In the genomic region with DNA sequence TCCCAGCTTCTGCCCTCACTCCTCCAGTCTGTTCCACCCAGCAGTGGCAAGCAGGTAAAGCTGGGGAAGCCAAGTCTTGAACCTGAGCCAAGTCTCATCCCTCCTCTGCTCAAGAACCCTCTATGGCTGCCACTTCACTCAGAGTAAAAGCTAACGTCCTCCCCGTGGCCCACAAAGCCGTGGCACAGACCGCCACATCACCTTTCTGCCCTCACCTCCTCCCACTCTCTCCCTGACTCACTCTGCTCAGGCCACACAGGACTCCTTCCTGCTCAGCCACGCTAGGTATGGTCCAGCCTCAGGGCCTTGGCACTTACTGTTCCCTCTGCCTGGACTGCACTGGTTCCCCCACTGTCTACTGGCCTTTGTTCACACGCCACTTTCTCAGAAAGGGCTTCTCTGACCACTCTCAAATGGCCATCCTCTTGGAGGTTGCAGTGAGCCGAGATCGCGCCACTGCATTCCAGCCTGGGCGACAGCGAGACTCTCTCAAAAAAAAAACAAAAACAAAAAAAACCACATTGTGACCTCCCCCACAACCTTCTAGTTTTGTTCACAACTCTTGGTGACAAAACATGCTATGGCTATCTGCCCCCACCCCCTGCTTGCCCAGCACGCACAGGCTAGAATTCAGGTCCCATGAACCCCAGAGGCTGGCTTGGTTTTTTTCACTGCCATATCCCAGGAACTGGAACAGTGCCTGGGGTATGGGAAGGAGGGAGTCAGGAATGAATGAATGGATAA, we compare ENCODE assay signal across 8 cellular contexts. TPM values are rescaled to one million over a fixed set of nuclear protein-coding genes. Genes with fewer than 3 reads are reported as not detected.
A peak's percentile ranks its signal among the peaks of the same experiment; 100 is the strongest.
DNase-seq lines count a peak whose midpoint lies in the region; ATAC-seq and TF ChIP-seq lines count a peak whose summit lies in the region.

No MANE protein-coding gene starts in this region.

- no peak overlapping the region for H2BK5ac ChIP-seq in trophoblast cell (ENCODE audit: low read depth, low read length, poor library complexity)

- no peak overlapping the region for H3K18ac ChIP-seq in trophoblast cell (ENCODE audit: low read length)

- ATAC-seq in HG03175 (IDR thresholded peaks at IDR 0.05; ENCODE audit: unreplicated experiment): no peak

- peak overlapping the region; percentile 6; the same call in 1 of the 2 replicates for H3K4me2 ChIP-seq in OCI-LY1 (ENCODE audit: low read length)
- no peak overlapping the region for H3K4me2 ChIP-seq in trophoblast cell (ENCODE audit: low read length)

- no peaks in the 10 kb centered on the region for H3F3A ChIP-seq in OCI-LY1 (ENCODE audit: insufficient read depth, low read length)

- H3K27me3 ChIP-seq in OCI-LY1 (ENCODE audit: insufficient read depth, low read length): no peaks in the 10 kb centered on the region
- no peaks in the 10 kb centered on the region for H3K27me3 ChIP-seq in trophoblast cell (ENCODE audit: insufficient read depth, low read length)

- WGBS in trophoblast cell (ENCODE audit: extremely low coverage, insufficient coverage, insufficient read length): no CpG with 5 or more reads among the region's 12 CpGs

- no peak overlapping the region for H3K14ac ChIP-seq in trophoblast cell (ENCODE audit: low read length)

- no peaks in the 10 kb centered on the region for H4K20me1 ChIP-seq in OCI-LY1 (ENCODE audit: insufficient read depth, low read length)

- H2AK5ac ChIP-seq in trophoblast cell (ENCODE audit: low read length): no peak overlapping the region

- no peaks in the 10 kb centered on the region for H3K36me3 ChIP-seq in OCI-LY1 (ENCODE audit: insufficient read depth, low read length)
- H3K36me3 ChIP-seq in trophoblast cell (ENCODE audit: control insufficient read depth in 1 of 2, insufficient read depth in 2 of 2, low read length in 2 of 2): peaks cover 0 to 4% of the 10 kb centered on the region in 2 experiments

- no peak overlapping the region for H4K8ac ChIP-seq in trophoblast cell (ENCODE audit: low read depth, low read length)

- H3K27ac ChIP-seq in OCI-LY1 (ENCODE audit: low read depth, low read length, poor library complexity, severe bottlenecking) (no peak overlapping the region), cingulate gyrus (ENCODE audit: low read depth, low read length) (peak overlapping the region; percentile 63), trophoblast cell (ENCODE audit: low read depth, low read length) (no peak overlapping the region)

- H3K9me3 ChIP-seq in OCI-LY1 (ENCODE audit: low read length) (no peaks in the 10 kb centered on the region), trophoblast cell (ENCODE audit: insufficient read depth, low read depth, low read length) (peaks cover 3% of the 10 kb centered on the region)

- H4K12ac ChIP-seq in trophoblast cell (ENCODE audit: low read depth, low read length): no peak overlapping the region

- H3K4me3 ChIP-seq in OCI-LY1 (ENCODE audit: low read depth, low read length, poor library complexity, severe bottlenecking): no peak overlapping the region
- no peak overlapping the region for H3K4me3 ChIP-seq in trophoblast cell (ENCODE audit: low read depth, low read length)

- no peak overlapping the region for H3K23ac ChIP-seq in trophoblast cell (ENCODE audit: low read length)

- no peaks in the 10 kb centered on the region for H3K79me2 ChIP-seq in OCI-LY1 (ENCODE audit: insufficient read depth, low read length)
- peaks cover 4% of the 10 kb centered on the region for H3K79me2 ChIP-seq in trophoblast cell (ENCODE audit: control insufficient read depth, insufficient read depth, low read length, poor library complexity)

- no peaks in the 10 kb centered on the region for H3K9me2 ChIP-seq in OCI-LY1 (ENCODE audit: low read depth, low read length)

- H2BK12ac ChIP-seq in trophoblast cell (ENCODE audit: low read length): no peak overlapping the region

- no peak overlapping the region for H3K4ac ChIP-seq in trophoblast cell (ENCODE audit: low read depth, low read length)

- no peak overlapping the region for H2BK120ac ChIP-seq in trophoblast cell (ENCODE audit: insufficient read depth, low read length, poor library complexity)

- H2AFZ ChIP-seq in OCI-LY1 (ENCODE audit: low read length) (no peak overlapping the region), trophoblast cell (ENCODE audit: insufficient read depth, low read length, poor library complexity) (no peak overlapping the region)

- H3K9ac ChIP-seq in OCI-LY1 (ENCODE audit: low read length) (no peak overlapping the region), trophoblast cell (ENCODE audit: low read length) (no peak overlapping the region)

- DNase-seq in trophoblast cell (peak; percentile 90 to 91), GDM1 (lab: John Stamatoyannopoulos, UW) (no peak), DMS79 (lab: John Stamatoyannopoulos, UW) (no peak), HuH-7 (ENCODE audit: low spot score) (no peak)

- peak; percentile 14 for TF ChIP-seq CTCF in GM12873 (IDR thresholded peaks at IDR 0.05; ENCODE audit: insufficient read depth, low read depth, low read length, missing control alignments)
- no peak for TF ChIP-seq CTCF in OCI-LY1 (IDR thresholded peaks at IDR 0.05; ENCODE audit: low read length)

- H4K91ac ChIP-seq in trophoblast cell (ENCODE audit: low read depth, low read length): no peak overlapping the region

- H3K4me1 ChIP-seq in OCI-LY1 (ENCODE audit: insufficient read depth, low read length, severe bottlenecking): peaks cover 47% of the 10 kb centered on the region
- H3K4me1 ChIP-seq in trophoblast cell (ENCODE audit: control insufficient read depth in 1 of 2, insufficient read depth in 2 of 2, low read length in 2 of 2): peaks cover 10 to 19% of the 10 kb centered on the region in 2 experiments

- H3K79me1 ChIP-seq in trophoblast cell (ENCODE audit: low read length): no peaks in the 10 kb centered on the region

RNA-seq across cellular contexts. Expression of a gene that starts 15.8 kb away (rescaled TPM):
- 157 and 159 TPM in 2 replicates for polyA plus RNA-seq in trophoblast cell (2013)

RNA-seq across cellular contexts. Expression of a gene that starts 26.7 kb away (rescaled TPM):
- polyA plus RNA-seq in trophoblast cell (2013): 261 and 265 TPM in 2 replicates

RNA-seq across cellular contexts. Expression of a gene that starts 26.8 kb away (rescaled TPM):
- polyA plus RNA-seq in trophoblast cell (2013): not detected in 2 replicates

RNA-seq across cellular contexts. Expression of a gene that starts 37.9 kb away (rescaled TPM):
- polyA plus RNA-seq in trophoblast cell (2013): 61.8 and 62.4 TPM in 2 replicates

Comparison
In these comparisons a context has a peak if more than half of its experiments do, and no peak if none do; other contexts are left out.
1. DNase-seq: peak in trophoblast cell (2 of 2); none in GDM1 (single experiment), DMS79 (single experiment) and HuH-7 (single experiment).